8 cellular contexts compared by ENCODE assay signal in genomic region chr10:43287056-43288007, GRCh38. TPM values are rescaled to one million over a fixed set of nuclear protein-coding genes. Genes with fewer than 3 reads are reported as not detected.
DNase-seq lines count a peak whose midpoint lies in the region; ATAC-seq lines count a peak whose summit lies in the region.

No MANE protein-coding gene starts in this region.

- peaks cover 29 to 56% (median 42%) of the 10 kb centered on the region in 4 donors for H3K4me1 Mint-ChIP-seq in CD4-positive, alpha-beta memory T cell
- peaks cover 34% of the 10 kb centered on the region for H3K4me1 Mint-ChIP-seq in activated CD4-positive, alpha-beta T cell treated with anti-CD3 and anti-CD28 coated beads, Interleukin-2, amount 10 ng/mL, durations not matched to agents 24 days and 14 days

- no peaks in the 10 kb centered on the region for H3K36me3 ChIP-seq in CD4-positive, alpha-beta memory T cell (ENCODE audit: insufficient read depth, low read length)

- intact Hi-C loops in CD4-positive, alpha-beta memory T cell (cut with micrococcal nuclease): loop anchor here (10.0 kb wide), 1 partner anchor 83 kb away; no protein-coding TSS in a partner anchor
- intact Hi-C loops in activated CD4-positive, alpha-beta T cell treated with anti-CD3 and anti-CD28 coated beads, Interleukin-2, amount 10 ng/mL, durations not matched to agents 24 days and 14 days (cut with micrococcal nuclease): no loop called here

- peak overlapping the region in 7 of 8 donors; percentile 54 to 86 (median 72) for H3K4me3 Mint-ChIP-seq in CD4-positive, alpha-beta memory T cell
- peak overlapping the region; percentile 61 for H3K4me3 Mint-ChIP-seq in activated CD4-positive, alpha-beta T cell treated with anti-CD3 and anti-CD28 coated beads, Interleukin-2, amount 10 ng/mL, durations not matched to agents 24 days and 14 days

- peak overlapping the region; percentile 32 for H3K27ac ChIP-seq in CD4-positive, alpha-beta memory T cell (ENCODE audit: low read depth, low read length)

- ATAC-seq in GM21381 (IDR thresholded peaks at IDR 0.05; ENCODE audit: unreplicated experiment): peak; percentile 75

- H3K4me3 ChIP-seq in CD4-positive, alpha-beta memory T cell (ENCODE audit: low read length in 2 of 2): peak overlapping the region; percentile 10 to 42

- peaks cover 42% of the 10 kb centered on the region for H3K4me1 ChIP-seq in CD4-positive, alpha-beta memory T cell (ENCODE audit: insufficient read depth, low read length)

- peak overlapping the region; percentile 73 to 92 (median 87) for H3K27ac Mint-ChIP-seq in CD4-positive, alpha-beta memory T cell
- peak overlapping the region; percentile 77 for H3K27ac Mint-ChIP-seq in activated CD4-positive, alpha-beta T cell treated with anti-CD3 and anti-CD28 coated beads, Interleukin-2, amount 10 ng/mL, durations not matched to agents 24 days and 14 days

- H3K36me3 Mint-ChIP-seq in CD4-positive, alpha-beta memory T cell: no peaks in the 10 kb centered on the region
- no peaks in the 10 kb centered on the region for H3K36me3 Mint-ChIP-seq in activated CD4-positive, alpha-beta T cell treated with anti-CD3 and anti-CD28 coated beads, Interleukin-2, amount 10 ng/mL, durations not matched to agents 24 days and 14 days (ENCODE audit: low read depth)

- POLR2A ChIA-PET in CD4-positive, alpha-beta memory T cell (lab: Charles Lee; ENCODE audit: partially characterized antibody): interaction anchor here (0.6 to 4.9 kb wide), 22 partner anchors 9 to 149 kb away, joined by 3 to 37 read pairs (median 4); partner anchors contain the start of genes CSGALNACT2, HNRNPF and RASGEF1A

- H3K9me3 ChIP-seq in CD4-positive, alpha-beta memory T cell (ENCODE audit: control insufficient read depth in 1 of 2, low read length in 2 of 2): no peaks in the 10 kb centered on the region

- H3K27me3 Mint-ChIP-seq in CD4-positive, alpha-beta memory T cell: no peaks in the 10 kb centered on the region
- peaks cover 3% of the 10 kb centered on the region for H3K27me3 Mint-ChIP-seq in activated CD4-positive, alpha-beta T cell treated with anti-CD3 and anti-CD28 coated beads, Interleukin-2, amount 10 ng/mL, durations not matched to agents 24 days and 14 days

- no peaks in the 10 kb centered on the region for H3K27me3 ChIP-seq in CD4-positive, alpha-beta memory T cell (ENCODE audit: insufficient read depth, low read length)

- H3K9me3 Mint-ChIP-seq in CD4-positive, alpha-beta memory T cell: no peaks in the 10 kb centered on the region
- peaks cover 2% of the 10 kb centered on the region for H3K9me3 Mint-ChIP-seq in activated CD4-positive, alpha-beta T cell treated with anti-CD3 and anti-CD28 coated beads, Interleukin-2, amount 10 ng/mL, durations not matched to agents 24 days and 14 days

- CTCF ChIA-PET in CD4-positive, alpha-beta memory T cell (lab: Charles Lee; ENCODE audit: partially characterized antibody): interaction anchor here (1.0 to 2.8 kb wide), 9 partner anchors 9 to 74 kb away, joined by 3 to 22 read pairs (median 5); partner anchors contain the start of gene RASGEF1A

- peak in 4 of 5 donors; percentile 52 to 84 (median 54) for DNase-seq in CD4-positive, alpha-beta memory T cell
- DNase-seq in KG1 (lab: John Stamatoyannopoulos, UW): peak; percentile 36
- DNase-seq in activated CD4-positive, alpha-beta T cell treated with anti-CD3 and anti-CD28 coated beads, Interleukin-2, amount 10 ng/mL, durations not matched to agents 24 days and 14 days: peak; percentile 90
- peak; percentile 46 for DNase-seq in iris pigment epithelial cell (ENCODE audit: low read depth)
- DNase-seq in NCI-H1930 (lab: John Stamatoyannopoulos, UW): no peak
- no peak for DNase-seq in hypothalamus (lab: John Stamatoyannopoulos, UW)
- no peak for DNase-seq in SK-N-DZ (ENCODE audit: low spot score)

RNA-seq across cellular contexts. Expression of gene RASGEF1A, which starts 20.5 kb away (rescaled TPM):
- 1 to 10 TPM; 6.5 to 7.4 TPM for total RNA-seq in CD4-positive, alpha-beta memory T cell
- 1 to 10 TPM; 1.3 to 3.4 TPM for polyA plus RNA-seq in CD4-positive, alpha-beta memory T cell
- 0.63 and 0.66 TPM in 2 replicates for total RNA-seq in activated CD4-positive, alpha-beta T cell treated with anti-CD3 and anti-CD28 coated beads, Interleukin-2, amount 10 ng/mL, durations not matched to agents 24 days and 14 days
- 0.12 TPM in 1 of 2 replicates, not detected in the other for polyA plus RNA-seq in SK-N-DZ (2014; cell fraction: cytosol; rRNA removed)
- polyA plus RNA-seq in SK-N-DZ (2014; cell fraction: nucleus; rRNA removed): 2.3 and 2.8 TPM in 2 replicates

Comparison
In these comparisons a context has a peak if more than half of its experiments do, and no peak if none do; other contexts are left out.
1. DNase-seq: peak in CD4-positive, alpha-beta memory T cell (4 of 5), KG1 (single experiment), activated CD4-positive, alpha-beta T cell treated with anti-CD3 and anti-CD28 coated beads, Interleukin-2, amount 10 ng/mL, durations not matched to agents 24 days and 14 days (single experiment) and iris pigment epithelial cell (single experiment); none in NCI-H1930 (0 of 2), hypothalamus (0 of 51) and SK-N-DZ (single experiment).